In genomic region chr17:50372708-50373556, GRCh38 we compare ENCODE assay signal across 8 cellular contexts. TPM values are rescaled to one million over a fixed set of nuclear protein-coding genes. Genes with fewer than 3 reads are reported as not detected.
DNase-seq lines count a peak whose midpoint lies in the region; ATAC-seq and TF ChIP-seq lines count a peak whose summit lies in the region.

A gene with protein sequence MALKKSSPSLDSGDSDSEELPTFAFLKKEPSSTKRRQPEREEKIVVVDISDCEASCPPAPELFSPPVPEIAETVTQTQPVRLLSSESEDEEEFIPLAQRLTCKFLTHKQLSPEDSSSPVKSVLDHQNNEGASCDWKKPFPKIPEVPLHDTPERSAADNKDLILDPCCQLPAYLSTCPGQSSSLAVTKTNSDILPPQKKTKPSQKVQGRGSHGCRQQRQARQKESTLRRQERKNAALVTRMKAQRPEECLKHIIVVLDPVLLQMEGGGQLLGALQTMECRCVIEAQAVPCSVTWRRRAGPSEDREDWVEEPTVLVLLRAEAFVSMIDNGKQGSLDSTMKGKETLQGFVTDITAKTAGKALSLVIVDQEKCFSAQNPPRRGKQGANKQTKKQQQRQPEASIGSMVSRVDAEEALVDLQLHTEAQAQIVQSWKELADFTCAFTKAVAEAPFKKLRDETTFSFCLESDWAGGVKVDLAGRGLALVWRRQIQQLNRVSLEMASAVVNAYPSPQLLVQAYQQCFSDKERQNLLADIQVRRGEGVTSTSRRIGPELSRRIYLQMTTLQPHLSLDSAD (plus strand): TSS chr17:50373229. CDS start chr17:50375209, 1,980 bp downstream.
Gene MRPL27, minus strand, starts transcription at chr17:50373184. Its CDS starts 14 bp downstream, at chr17:50373170.

- H3K4me1 Mint-ChIP-seq in CD14-positive monocyte: peaks cover 20% of the 10 kb centered on the region
- peaks cover 21% of the 10 kb centered on the region for H3K4me1 Mint-ChIP-seq in activated CD8-positive, alpha-beta T cell treated with anti-CD3 and anti-CD28 coated beads for 36 hours (ENCODE audit: low read depth)

- peaks cover 0 to under 1% (median 0%) of the 10 kb centered on the region in 3 donors for H3K27me3 Mint-ChIP-seq in CD14-positive monocyte (ENCODE audit: low read depth in 3 of 3)
- no peaks in the 10 kb centered on the region for H3K27me3 Mint-ChIP-seq in activated CD8-positive, alpha-beta T cell treated with anti-CD3 and anti-CD28 coated beads for 36 hours

- no peak for TF ChIP-seq CTCF in CD14-positive monocyte (IDR thresholded peaks at IDR 0.05)
- no peak for TF ChIP-seq CTCF in activated CD8-positive, alpha-beta T cell treated with anti-CD3 and anti-CD28 coated beads for 36 hours (IDR thresholded peaks at IDR 0.05)

- peak; percentile 85 for ATAC-seq in GM19397 (IDR thresholded peaks at IDR 0.05; ENCODE audit: unreplicated experiment)
- peak; percentile 95 for ATAC-seq in activated CD8-positive, alpha-beta T cell treated with anti-CD3 and anti-CD28 coated beads for 36 hours

- H3K36me3 Mint-ChIP-seq in CD14-positive monocyte: peaks cover 33 to 38% of the 10 kb centered on the region in 2 donors
- peaks cover 54% of the 10 kb centered on the region for H3K36me3 Mint-ChIP-seq in activated CD8-positive, alpha-beta T cell treated with anti-CD3 and anti-CD28 coated beads for 36 hours (ENCODE audit: low read depth)

- POLR2A ChIA-PET in activated CD8-positive, alpha-beta T cell treated with anti-CD3 and anti-CD28 coated beads for 36 hours (lab: Charles Lee): interaction anchor here (0.8 to 6.0 kb wide), 12 partner anchors 10 to 187 kb away, joined by 3 to 50 read pairs (median 6); partner anchors contain the start of genes ACSF2, LRRC59 and XYLT2

- DNase-seq in CD14-positive monocyte (ENCODE audit: low spot score): peak; percentile 80
- DNase-seq in HK-2 (ENCODE audit: unreplicated experiment): peak; percentile 87
- DNase-seq in NCI-H82 treated with DMSO at 0.1 percent for 48 hours (lab: John Stamatoyannopoulos, UW; ENCODE audit: unreplicated experiment): peak; percentile 91
- peak; percentile 91 for DNase-seq in activated CD8-positive, alpha-beta T cell treated with anti-CD3 and anti-CD28 coated beads for 36 hours
- peak; percentile 82 for DNase-seq in effector CD4-positive, alpha-beta T cell
- DNase-seq in lung microvascular endothelial cell (ENCODE audit: low read depth in 2 of 2): peak; percentile 87
- peak; percentile 74 to 79 (median 75) for DNase-seq in stimulated activated CD4-positive, alpha-beta T cell treated with anti-CD3 and anti-CD28 coated beads, TNF-alpha, amount 100 ng/mL, for 48 hours (ENCODE audit: low read depth in 3 of 3)

- intact Hi-C loops in CD14-positive monocyte (cut with micrococcal nuclease): loop anchor here in 1 of 2 donors (2.0 kb wide), 1 partner anchor 24 kb away; the partner anchor contains the start of gene LRRC59
- intact Hi-C loops in activated CD8-positive, alpha-beta T cell treated with anti-CD3 and anti-CD28 coated beads for 36 hours (cut with micrococcal nuclease): no loop called here

- CTCF ChIA-PET in activated CD8-positive, alpha-beta T cell treated with anti-CD3 and anti-CD28 coated beads for 36 hours (lab: Charles Lee): interaction anchor here (3.2 to 6.3 kb wide), 2 partner anchors 11 to 24 kb away, joined by 33 to 46 read pairs; partner anchors contain the start of gene LRRC59

- H3K9me3 Mint-ChIP-seq in CD14-positive monocyte: no peaks in the 10 kb centered on the region
- H3K9me3 Mint-ChIP-seq in activated CD8-positive, alpha-beta T cell treated with anti-CD3 and anti-CD28 coated beads for 36 hours: no peaks in the 10 kb centered on the region

- H3K27ac Mint-ChIP-seq in CD14-positive monocyte: peak within 1 kb of the TSS; percentile 97 to 100 (median 100)
- peak within 1 kb of the TSS; percentile 98 for H3K27ac Mint-ChIP-seq in activated CD8-positive, alpha-beta T cell treated with anti-CD3 and anti-CD28 coated beads for 36 hours

- peak within 1 kb of the TSS; percentile 99 to 100 for H3K4me3 Mint-ChIP-seq in CD14-positive monocyte
- H3K4me3 Mint-ChIP-seq in activated CD8-positive, alpha-beta T cell treated with anti-CD3 and anti-CD28 coated beads for 36 hours: peak within 1 kb of the TSS; percentile 94

RNA-seq across cellular contexts. Expression of the first gene that starts in this region (rescaled TPM):
- under 1 TPM; 0.43 to 0.76 TPM for polyA plus RNA-seq in CD14-positive monocyte
- 10 to 100 TPM; 48.0 to 48.6 TPM for total RNA-seq in activated CD8-positive, alpha-beta T cell treated with anti-CD3 and anti-CD28 coated beads for 36 hours
- total RNA-seq in lung microvascular endothelial cell: 0.79 and 1.5 TPM in 2 replicates

RNA-seq across cellular contexts. Expression of gene MRPL27, which starts in this region (rescaled TPM):
- 10 to 100 TPM; 75.3 to 82.3 TPM for polyA plus RNA-seq in CD14-positive monocyte
- 10 to 100 TPM; 54.6 to 55.8 TPM for total RNA-seq in activated CD8-positive, alpha-beta T cell treated with anti-CD3 and anti-CD28 coated beads for 36 hours
- 42.1 and 55.8 TPM in 2 replicates for total RNA-seq in lung microvascular endothelial cell

Comparison
In these comparisons a context has a peak if more than half of its experiments do, and no peak if none do; other contexts are left out.
1. Peak in every context shown above with its lines: DNase-seq and ATAC-seq.
2. RNA of the first gene that starts in this region (total RNA-seq): 48.0 to 48.6 TPM in activated CD8-positive, alpha-beta T cell treated with anti-CD3 and anti-CD28 coated beads for 36 hours; 0.79 to 1.5 TPM in lung microvascular endothelial cell; every median in the first group is over 10 times any median in the second.